Comparison of ENCODE assay signal across 27 cellular contexts in genomic region chr9:90540734-90541133, GRCh38.
"Had no signal": no experiment of that assay in that cellular context is flagged by ENCODE, and none has a peak within 500 bp of the region (broad histone marks: within the 10 kb centered on the region; RNA-seq: fewer than 3 reads in every experiment).

No MANE protein-coding gene starts in this region.

- DNase-seq: stimulated activated CD4-positive, alpha-beta T cell treated with anti-CD3 and anti-CD28 coated beads, Interleukin-2, amount 100 ng/mL, for 48 hours; stimulated activated CD4-positive, alpha-beta T cell treated with anti-CD3 and anti-CD28 coated beads, Interleukin-4, amount 100 ng/mL, for 1 hour; stimulated activated CD4-positive, alpha-beta T cell treated with anti-CD3 and anti-CD28 coated beads, Interleukin-4, amount 100 ng/mL, for 24 hours; stimulated activated CD4-positive, alpha-beta T cell treated with anti-CD3 and anti-CD28 coated beads, Interleukin-4, amount 100 ng/mL, for 4 hours; stimulated activated CD8-positive, alpha-beta memory T cell treated with anti-CD3 and anti-CD28 coated beads, Interleukin-4, amount 100 ng/mL, for 48 hours; stimulated activated naive B cell treated with anti-CD40 and anti-IgM and Interleukin-4, amounts not matched to agents 10 μg/mL and 1 μg/mL and 100 μg/mL, for 72 hours; stimulated activated naive CD4-positive, alpha-beta T cell; stimulated activated naive CD4-positive, alpha-beta T cell treated with Interleukin-2 at 50 U/mL for 16 hours; stimulated activated naive CD8-positive, alpha-beta T cell treated with anti-CD3 and anti-CD28 coated beads, Interleukin-15, amount 100 ng/mL, for 72 hours; stimulated activated naive CD8-positive, alpha-beta T cell treated with anti-CD3 and anti-CD28 coated beads, Interleukin-15, Interleukin-2, amounts not matched to agents 100 U/mL and 50 U/mL, for 24 hours; stomach; substantia nigra; testis; thyroid gland; tibial artery; transverse colon; trophoblast cell; upper lobe of left lung; upper lobe of right lung; uterus had no signal

- H3K27me3 ChIP-seq: stomach, suprapubic skin, testis, thyroid gland, tibial artery, tibial nerve, transverse colon, upper lobe of left lung, upper lobe of right lung, uterus, vagina had no signal

- H3K9me3 ChIP-seq: stomach, suprapubic skin, testis, thoracic aorta, thyroid gland, tibial artery, tibial nerve, transverse colon, upper lobe of left lung, upper lobe of right lung, uterus, vagina had no signal

- H3K4me3 ChIP-seq: stomach, suprapubic skin, testis, thoracic aorta, thyroid gland, tibial artery, tibial nerve, transverse colon, upper lobe of left lung, upper lobe of right lung, uterus, vagina had no signal

- FAIRE-seq: urothelium cell line had no signal

- ATAC-seq: stimulated activated effector memory CD8-positive, alpha-beta T cell treated with anti-CD3 and anti-CD28 coated beads, Interleukin-12 subunit alpha, Interleukin-12 subunit beta, amount 100 ng/mL, for 72 hours; stimulated activated memory B cell treated with anti-CD40 and anti-IgM and Interleukin-4, amounts not matched to agents 10 μg/mL and 1 μg/mL and 100 μg/mL, for 72 hours; stimulated activated naive B cell treated with anti-CD40 and anti-IgM and Interleukin-4, amounts not matched to agents 10 μg/mL and 1 μg/mL and 100 μg/mL, for 72 hours; stimulated activated naive CD8-positive, alpha-beta T cell treated with anti-CD3 and anti-CD28 coated beads, Interleukin-15, amount 100 ng/mL, for 72 hours; stimulated activated naive CD8-positive, alpha-beta T cell treated with anti-CD3 and anti-CD28 coated beads, Interleukin-15, Interleukin-2, amounts not matched to agents 100 U/mL and 50 U/mL, for 24 hours; upper lobe of right lung had no signal

- H3K4me1 ChIP-seq: stomach, suprapubic skin, testis, thyroid gland, tibial artery, tibial nerve, transverse colon, upper lobe of left lung, upper lobe of right lung, uterus, vagina had no signal

- H3K27ac ChIP-seq: stomach, suprapubic skin, testis, thoracic aorta, thyroid gland, tibial artery, tibial nerve, transverse colon, upper lobe of left lung, upper lobe of right lung, uterus, vagina had no signal

- H3K36me3 ChIP-seq: stomach, suprapubic skin, thoracic aorta, thyroid gland, tibial artery, tibial nerve, transverse colon, upper lobe of left lung, upper lobe of right lung, uterus, vagina had no signal
